ENCODE assay signal across 25 cellular contexts in the genomic region with DNA sequence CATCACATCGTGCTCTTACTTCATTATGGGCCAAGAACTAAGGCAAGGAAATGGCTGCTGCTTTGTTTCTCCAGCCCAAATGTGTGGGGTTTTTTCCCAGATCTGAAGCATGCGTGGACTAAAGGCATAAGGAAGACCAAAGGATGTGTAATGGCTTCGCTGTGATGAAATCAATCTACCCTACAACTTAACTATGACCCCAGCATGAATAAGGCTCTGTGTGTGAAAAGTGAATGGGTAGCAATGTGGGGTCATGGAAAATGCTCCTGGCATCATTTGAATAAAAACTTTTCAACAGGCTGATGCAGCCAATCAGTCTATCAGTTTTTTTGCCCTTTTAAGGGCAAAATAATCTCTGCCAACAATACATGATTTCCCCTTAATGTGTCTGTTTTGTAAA.
"Had no signal": no experiment of that assay in that cellular context is flagged by ENCODE, and none has a peak within 500 bp of the region (broad histone marks: within the 10 kb centered on the region; RNA-seq: fewer than 3 reads in every experiment).

No MANE protein-coding gene starts in this region.

- DNase-seq: naive thymus-derived CD4-positive, alpha-beta T cell; natural killer cell; occipital lobe; ovary; posterior cingulate gyrus; psoas muscle; right cardiac atrium; right lobe of liver; sigmoid colon; small intestine; stimulated activated CD4-positive, alpha-beta T cell treated with anti-CD3 and anti-CD28 coated beads, Interleukin-15, amount 100 ng/mL, for 24 hours; stimulated activated CD4-positive, alpha-beta T cell treated with anti-CD3 and anti-CD28 coated beads, Interleukin-2, amount 100 ng/mL, for 24 hours; stimulated activated CD4-positive, alpha-beta T cell treated with anti-CD3 and anti-CD28 coated beads, Interleukin-2, amount 100 ng/mL, for 48 hours; stimulated activated CD4-positive, alpha-beta T cell treated with anti-CD3 and anti-CD28 coated beads, Interleukin-4, amount 100 ng/mL, for 24 hours; stimulated activated naive B cell treated with anti-CD40 and anti-IgM and Interleukin-4, amounts not matched to agents 10 μg/mL and 1 μg/mL and 100 μg/mL, for 72 hours; stimulated activated naive CD4-positive, alpha-beta T cell treated with Interleukin-2 at 50 U/mL for 16 hours; stomach; thyroid gland; trophoblast cell; upper lobe of left lung had no signal

- H3K27ac Mint-ChIP-seq: naive thymus-derived CD4-positive, alpha-beta T cell; natural killer cell; nephron; neural progenitor cell; progenitor cell of endocrine pancreas; stimulated activated effector memory CD8-positive, alpha-beta T cell treated with anti-CD3 and anti-CD28 coated beads, Interleukin-12 subunit alpha, Interleukin-12 subunit beta, amount 100 ng/mL, for 72 hours; stimulated activated naive B cell treated with anti-CD40 and anti-IgM and Interleukin-4, amounts not matched to agents 10 μg/mL and 1 μg/mL and 100 μg/mL, for 72 hours; stimulated activated naive CD8-positive, alpha-beta T cell treated with anti-CD3 and anti-CD28 coated beads, Interleukin-15, Interleukin-2, amounts not matched to agents 100 ng/mL and 50 ng/mL, for 24 hours had no signal

- H3K36me3 Mint-ChIP-seq: natural killer cell; neural progenitor cell; stimulated activated effector memory CD8-positive, alpha-beta T cell treated with anti-CD3 and anti-CD28 coated beads, Interleukin-12 subunit alpha, Interleukin-12 subunit beta, amount 100 ng/mL, for 72 hours; stimulated activated naive B cell treated with anti-CD40 and anti-IgM and Interleukin-4, amounts not matched to agents 10 μg/mL and 1 μg/mL and 100 μg/mL, for 72 hours had no signal

- H3K4me1 Mint-ChIP-seq: naive thymus-derived CD4-positive, alpha-beta T cell; natural killer cell; nephron; neural progenitor cell; stimulated activated effector memory CD8-positive, alpha-beta T cell treated with anti-CD3 and anti-CD28 coated beads, Interleukin-12 subunit alpha, Interleukin-12 subunit beta, amount 100 ng/mL, for 72 hours; stimulated activated naive B cell treated with anti-CD40 and anti-IgM and Interleukin-4, amounts not matched to agents 10 μg/mL and 1 μg/mL and 100 μg/mL, for 72 hours had no signal

- H3K27me3 Mint-ChIP-seq: progenitor cell of endocrine pancreas had no signal

- H3K4me3 Mint-ChIP-seq: naive thymus-derived CD4-positive, alpha-beta T cell; natural killer cell; nephron; neural progenitor cell; stimulated activated effector memory CD8-positive, alpha-beta T cell treated with anti-CD3 and anti-CD28 coated beads, Interleukin-12 subunit alpha, Interleukin-12 subunit beta, amount 100 ng/mL, for 72 hours; stimulated activated naive B cell treated with anti-CD40 and anti-IgM and Interleukin-4, amounts not matched to agents 10 μg/mL and 1 μg/mL and 100 μg/mL, for 72 hours; stimulated activated naive CD8-positive, alpha-beta T cell treated with anti-CD3 and anti-CD28 coated beads, Interleukin-15, Interleukin-2, amounts not matched to agents 100 ng/mL and 50 ng/mL, for 24 hours had no signal

- H3K9me3 Mint-ChIP-seq: natural killer cell; neural progenitor cell; stimulated activated naive CD8-positive, alpha-beta T cell treated with anti-CD3 and anti-CD28 coated beads, Interleukin-15, Interleukin-2, amounts not matched to agents 100 ng/mL and 50 ng/mL, for 24 hours had no signal
